12 cellular contexts compared by ENCODE assay signal in the genomic region with DNA sequence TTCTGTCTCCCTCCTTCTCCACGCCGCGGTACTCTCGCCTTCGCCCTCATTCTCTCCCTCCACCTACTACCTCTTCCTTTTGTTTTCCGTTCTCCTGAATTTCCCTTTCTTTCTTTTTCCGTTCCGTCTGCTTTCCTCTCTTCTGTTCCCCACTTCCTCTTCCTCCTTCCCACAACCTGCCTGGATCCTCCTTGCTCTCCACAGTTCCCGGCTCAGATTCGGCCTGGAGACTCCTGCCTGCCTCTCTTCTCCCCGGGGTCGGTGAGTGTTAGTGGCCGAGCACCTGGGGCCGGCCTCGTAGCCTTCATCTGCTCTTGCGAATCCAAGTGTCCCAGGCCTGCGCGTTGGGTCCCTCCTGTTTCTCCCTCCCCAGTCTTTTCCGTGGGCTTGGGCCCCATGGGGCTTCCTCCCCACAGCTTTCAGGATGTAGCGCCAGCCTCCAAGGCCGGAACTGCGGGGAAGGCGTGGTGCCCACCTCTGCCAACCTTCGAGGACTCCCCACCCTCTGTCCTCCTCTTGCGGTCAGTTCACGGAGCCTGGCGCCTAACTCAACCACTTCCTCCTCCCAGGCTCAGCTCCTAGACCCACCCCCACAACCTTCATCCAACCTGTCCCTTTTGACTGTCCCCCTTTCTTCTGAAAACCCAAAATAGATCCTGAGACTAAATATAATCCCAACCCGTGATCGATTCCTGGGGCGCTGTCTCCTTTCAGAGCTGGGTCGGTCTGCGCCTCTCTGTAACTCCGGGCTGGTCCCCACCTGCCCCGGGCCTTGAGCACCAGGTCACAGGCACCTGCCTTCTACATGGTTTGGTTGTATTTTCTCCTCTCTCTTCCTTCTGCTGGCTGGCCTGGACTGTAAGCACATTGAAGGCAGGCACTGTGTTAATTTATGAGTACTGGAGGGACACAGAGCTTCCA. TPM values are rescaled to one million over a fixed set of nuclear protein-coding genes. Genes with fewer than 3 reads are reported as not detected.
DNase-seq lines count a peak whose midpoint lies in the region; ATAC-seq and TF ChIP-seq lines count a peak whose summit lies in the region.
"Had no signal": no experiment of that assay in that cellular context is flagged by ENCODE, and none has a peak within 500 bp of the region (broad histone marks: within the 10 kb centered on the region; RNA-seq: fewer than 3 reads in every experiment).

No MANE protein-coding gene starts in this region.

- no peak overlapping the region for H3K18ac ChIP-seq in H9 (ENCODE audit: insufficient read length, low read depth, low read length)

- H3K9ac ChIP-seq in H9 (ENCODE audit: extremely low read depth, insufficient read length, low read length), result no peak overlapping the region
- H3K9ac ChIP-seq in colonic mucosa (ENCODE audit: low read depth in 2 of 2, low read length in 2 of 2), result no peak overlapping the region

- no peak for TF ChIP-seq CTCF in A673 (conservative IDR thresholded peaks at IDR 0.05; ENCODE audit: low read depth, low read length)
- TF ChIP-seq CTCF in H9 (conservative IDR thresholded peaks at IDR 0.05), result no peak
- TF ChIP-seq CTCF in colonic mucosa (IDR thresholded peaks at IDR 0.05), result no peak

- H2BK15ac ChIP-seq in H9 (ENCODE audit: low read depth, low read length), result no peak overlapping the region

- H4K5ac ChIP-seq in H9 (ENCODE audit: insufficient read length, low read depth, low read length), result no peak overlapping the region

- intact Hi-C loops in A673 (cut with micrococcal nuclease; ENCODE audit: unreplicated experiment) (loop anchor here (5.0 to 10.0 kb wide), 3 partner anchors 108 to 547 kb away; no protein-coding TSS in a partner anchor), colonic mucosa (cut with DNase I) (no loop called here)
- intact Hi-C loops in dendritic cell treated with granulocyte-macrophage colony-stimulating factor and Interleukin-4, amounts not matched to agents 40 ng/mL and 50 ng/mL, for 4 days (cut with micrococcal nuclease), result loop anchor here (10.0 kb wide), 2 partner anchors 325 to 525 kb away; no protein-coding TSS in a partner anchor

- peak overlapping the region in 1 of 2 experiments; percentile 74; a peak in 3 of 5 replicates for H3K4me3 Mint-ChIP-seq in H9
- H3K4me3 Mint-ChIP-seq in dendritic cell treated with granulocyte-macrophage colony-stimulating factor and Interleukin-4, amounts not matched to agents 40 ng/mL and 50 ng/mL, for 4 days, result peak overlapping the region; percentile 19
- peak overlapping the region; percentile 15 to 73 (median 42) for H3K4me3 Mint-ChIP-seq in naive thymus-derived CD8-positive, alpha-beta T cell
- H3K4me3 Mint-ChIP-seq: activated CD4-positive, alpha-beta T cell treated with anti-CD3 and anti-CD28 coated beads for 36 hours had no signal

- peak overlapping the region; percentile 74 for H3K27ac ChIP-seq in A673 (ENCODE audit: low read depth, low read length, poor library complexity, severe bottlenecking)
- no peak overlapping the region for H3K27ac ChIP-seq in H9 (ENCODE audit: insufficient read length, low read depth, low read length)
- H3K27ac ChIP-seq in colonic mucosa, result no peak overlapping the region
- H3K27ac ChIP-seq: HL-60, pancreas had no signal

- peak overlapping the region; percentile 70 for H3K4me2 ChIP-seq in H9 (ENCODE audit: insufficient read depth, insufficient read length, low read length)

- no peak overlapping the region for H3K4ac ChIP-seq in H9 (ENCODE audit: low read depth, low read length)

- H3K23ac ChIP-seq in H9 (ENCODE audit: insufficient read length, low read depth, low read length), result no peak overlapping the region

- no peak overlapping the region for H2AFZ ChIP-seq in H9 (ENCODE audit: low read length)

- no peak overlapping the region; a peak in 1 of 7 replicates for H3K27ac Mint-ChIP-seq in H9
- no peak overlapping the region for H3K27ac Mint-ChIP-seq in dendritic cell treated with granulocyte-macrophage colony-stimulating factor and Interleukin-4, amounts not matched to agents 40 ng/mL and 50 ng/mL, for 4 days
- H3K27ac Mint-ChIP-seq in naive thymus-derived CD8-positive, alpha-beta T cell, result peak overlapping the region in 5 of 10 donors; percentile 13 to 78 (median 70)
- H3K27ac Mint-ChIP-seq: activated CD4-positive, alpha-beta T cell treated with anti-CD3 and anti-CD28 coated beads for 36 hours had no signal

- peaks cover 42% of the 10 kb centered on the region for H3K23me2 ChIP-seq in H9 (ENCODE audit: insufficient read length, low read depth, low read length, poor library complexity, severe bottlenecking)

- H3K9me3 Mint-ChIP-seq in H9, result peaks cover 2 to 5% of the 10 kb centered on the region in 2 experiments; a peak in 4 of 5 replicates
- peaks cover 10% of the 10 kb centered on the region for H3K9me3 Mint-ChIP-seq in dendritic cell treated with granulocyte-macrophage colony-stimulating factor and Interleukin-4, amounts not matched to agents 40 ng/mL and 50 ng/mL, for 4 days
- H3K9me3 Mint-ChIP-seq in naive thymus-derived CD8-positive, alpha-beta T cell, result peaks cover 0 to 35% (median 9%) of the 10 kb centered on the region in 9 donors

- H2BK12ac ChIP-seq in H9 (ENCODE audit: insufficient read length, low read depth, low read length), result no peak overlapping the region

- BruUV-seq in A673 (replicated peaks; lab: Mats Ljungman, UMichigan), result no TSS peak

- H3K4me1 ChIP-seq in A673 (ENCODE audit: insufficient read depth, low read length, poor library complexity, severe bottlenecking) (peaks cover 31% of the 10 kb centered on the region), H9 (ENCODE audit: insufficient read depth, low read length) (peaks cover 4% of the 10 kb centered on the region; the same call in 1 of the 2 replicates), colonic mucosa (peaks cover 21% of the 10 kb centered on the region)

- no peak overlapping the region for H4K91ac ChIP-seq in H9 (ENCODE audit: insufficient read length, low read depth, low read length)

- no peak overlapping the region for H4K8ac ChIP-seq in H9 (replicated peaks; ENCODE audit: insufficient read length, low read depth, low read length)

- POLR2A ChIA-PET in A673 (lab: Charles Lee; ENCODE audit: low non-redundant PET), result interaction anchor here (0.6 kb wide), 2 partner anchors 141 to 896 kb away, joined by 3 read pairs; no protein-coding TSS in a partner anchor
- POLR2A ChIA-PET in naive thymus-derived CD8-positive, alpha-beta T cell (lab: Charles Lee), result no interaction called here

- H3K4me1 Mint-ChIP-seq in H9, result peaks cover 60 to 76% of the 10 kb centered on the region in 2 experiments
- H3K4me1 Mint-ChIP-seq in dendritic cell treated with granulocyte-macrophage colony-stimulating factor and Interleukin-4, amounts not matched to agents 40 ng/mL and 50 ng/mL, for 4 days (ENCODE audit: low read depth), result peaks cover 88% of the 10 kb centered on the region
- peaks cover 49 to 90% (median 75%) of the 10 kb centered on the region in 4 donors for H3K4me1 Mint-ChIP-seq in naive thymus-derived CD8-positive, alpha-beta T cell

- H3K4me3 ChIP-seq in A673 (ENCODE audit: low read depth, low read length, poor library complexity, severe bottlenecking), result peak overlapping the region; percentile 45
- H3K4me3 ChIP-seq in colonic mucosa, result no peak overlapping the region

- H4K20me1 ChIP-seq in H9 (ENCODE audit: control insufficient read depth, insufficient read depth, insufficient read length), result no peaks in the 10 kb centered on the region

- H3K79me1 ChIP-seq in H9 (ENCODE audit: insufficient read depth, low read depth, low read length, poor library complexity, severe bottlenecking), result no peaks in the 10 kb centered on the region

- H3T11ph ChIP-seq in H9 (ENCODE audit: low read length), result no peak overlapping the region

- H3K14ac ChIP-seq in H9 (ENCODE audit: insufficient read depth, low read length), result no peak overlapping the region

- H3K27me3 ChIP-seq in A673 (replicated peaks; ENCODE audit: insufficient read depth, low read depth, low read length, poor library complexity), result no peaks in the 10 kb centered on the region
- H3K27me3 ChIP-seq in H9 (ENCODE audit: insufficient read depth, low read length), result peaks cover 95% of the 10 kb centered on the region
- peaks cover 98% of the 10 kb centered on the region for H3K27me3 ChIP-seq in colonic mucosa

- CTCF ChIA-PET in A673 (lab: Charles Lee), result interaction anchor here (0.6 kb wide), 1 partner anchor 578 kb away, joined by 9 read pairs; no protein-coding TSS in a partner anchor

- H3K9me3 ChIP-seq in A673 (ENCODE audit: low read depth, low read length, poor library complexity, severe bottlenecking) (no peaks in the 10 kb centered on the region), H9 (ENCODE audit: control insufficient read depth, low read depth, low read length) (no peaks in the 10 kb centered on the region), colonic mucosa (no peaks in the 10 kb centered on the region)
- H3K9me3 ChIP-seq: pancreas had no signal

- no peak for ATAC-seq in naive thymus-derived CD8-positive, alpha-beta T cell
- ATAC-seq: activated CD4-positive, alpha-beta T cell treated with anti-CD3 and anti-CD28 coated beads for 36 hours had no signal

- no peak overlapping the region for H2BK120ac ChIP-seq in H9 (ENCODE audit: low read depth, low read length, poor library complexity, severe bottlenecking)

- peaks cover 100% of the 10 kb centered on the region for H3K27me3 Mint-ChIP-seq in H9 (ENCODE audit: low read depth)
- H3K27me3 Mint-ChIP-seq in dendritic cell treated with granulocyte-macrophage colony-stimulating factor and Interleukin-4, amounts not matched to agents 40 ng/mL and 50 ng/mL, for 4 days, result peaks cover 97% of the 10 kb centered on the region
- peaks cover 61 to 98% (median 75%) of the 10 kb centered on the region in 5 donors for H3K27me3 Mint-ChIP-seq in naive thymus-derived CD8-positive, alpha-beta T cell

- no peak overlapping the region for H3K56ac ChIP-seq in H9 (ENCODE audit: insufficient read length, low read depth, low read length)

- H2AK5ac ChIP-seq in H9 (ENCODE audit: insufficient read length, low read length), result no peak overlapping the region

- no peak overlapping the region for H2BK5ac ChIP-seq in H9 (ENCODE audit: insufficient read length, low read length)

- H2BK20ac ChIP-seq in H9 (ENCODE audit: low read depth, low read length, poor library complexity, severe bottlenecking), result no peak overlapping the region

- H3K79me2 ChIP-seq in H9 (ENCODE audit: insufficient read depth, low read length), result no peaks in the 10 kb centered on the region

- no CpG with 5 or more reads among the region's 34 CpGs for WGBS in H9 (ENCODE audit: extremely low coverage, insufficient read length, low lambda C conversion rate)

- no peak for DNase-seq in A673 (ENCODE audit: low spot score)
- DNase-seq in H9, result peak; percentile 48
- peak in 2 of 10 donors; percentile 12 for DNase-seq in naive thymus-derived CD8-positive, alpha-beta T cell
- DNase-seq in Kasumi-1 (lab: John Stamatoyannopoulos, UW), result no peak
- DNase-seq in NCI-H187 treated with DMSO at 0.1 percent for 48 hours (lab: John Stamatoyannopoulos, UW), result no peak
- DNase-seq in colonic mucosa, result no peak
- no peak for DNase-seq in SKM-1 (lab: John Stamatoyannopoulos, UW; ENCODE audit: unreplicated experiment)
- DNase-seq: NCI-H2029 treated with DMSO at 0.1 percent for 48 hours had no signal

- no peaks in the 10 kb centered on the region for H3K36me3 Mint-ChIP-seq in H9 (ENCODE audit: insufficient read depth in 1 of 3, low read depth in 3 of 3)
- H3K36me3 Mint-ChIP-seq in dendritic cell treated with granulocyte-macrophage colony-stimulating factor and Interleukin-4, amounts not matched to agents 40 ng/mL and 50 ng/mL, for 4 days (ENCODE audit: low read depth), result peaks cover 15% of the 10 kb centered on the region
- H3K36me3 Mint-ChIP-seq in naive thymus-derived CD8-positive, alpha-beta T cell, result peaks cover 2 to 27% (median 15%) of the 10 kb centered on the region in 3 donors

- H3K36me3 ChIP-seq in A673 (ENCODE audit: insufficient read depth, low read length, poor library complexity, severe bottlenecking) (peaks cover 21% of the 10 kb centered on the region), colonic mucosa (no peaks in the 10 kb centered on the region)
- H3K36me3 ChIP-seq: pancreas had no signal

RNA-seq across cellular contexts. Expression of gene NRN1, which starts 6.8 kb away (rescaled TPM):
- total RNA-seq in A673 (2021) (37.0 and 46.1 TPM in 2 replicates), H9 (2021) (not detected in 2 replicates), colonic mucosa (1 to 10 TPM; 1.6 to 4.5 TPM)
- under 1 TPM in 1 of 2 experiments, not detected in 1; 0.65 TPM for total RNA-seq in naive thymus-derived CD8-positive, alpha-beta T cell
- under 1 TPM in 2 of 3 donors, not detected in 1; 0.11 to 0.13 TPM for polyA plus RNA-seq in naive thymus-derived CD8-positive, alpha-beta T cell
